10 cellular contexts compared by ENCODE assay signal in genomic region chr13:27446986-27447583, GRCh38. TPM values are rescaled to one million over a fixed set of nuclear protein-coding genes. Genes with fewer than 3 reads are reported as not detected.
DNase-seq lines count a peak whose midpoint lies in the region; ATAC-seq, FAIRE-seq and TF ChIP-seq lines count a peak whose summit lies in the region.
"Had no signal": no experiment of that assay in that cellular context is flagged by ENCODE, and none has a peak within 500 bp of the region (broad histone marks: within the 10 kb centered on the region; RNA-seq: fewer than 3 reads in every experiment).

No MANE protein-coding gene starts in this region.

- H3K9me3 Mint-ChIP-seq in CD4-positive, CD25-positive, alpha-beta regulatory T cell, result no peaks in the 10 kb centered on the region
- no peaks in the 10 kb centered on the region for H3K9me3 Mint-ChIP-seq in immature natural killer cell

- H3F3A ChIP-seq in SU-DHL-6 (ENCODE audit: insufficient read depth), result peaks cover 26% of the 10 kb centered on the region

- peaks cover 13% of the 10 kb centered on the region for H3K27me3 Mint-ChIP-seq in CD4-positive, CD25-positive, alpha-beta regulatory T cell
- peaks cover 12 to 18% (median 14%) of the 10 kb centered on the region in 3 donors for H3K27me3 Mint-ChIP-seq in immature natural killer cell (ENCODE audit: low read depth in 3 of 3)

- peak overlapping the region; percentile 82 to 97 (median 88) for H3K4me3 Mint-ChIP-seq in CD4-positive, CD25-positive, alpha-beta regulatory T cell
- H3K4me3 Mint-ChIP-seq in immature natural killer cell, result peak overlapping the region; percentile 1 to 53 (median 10)

- peaks cover 53% of the 10 kb centered on the region for H3K4me1 ChIP-seq in CD4-positive, CD25-positive, alpha-beta regulatory T cell (ENCODE audit: control insufficient read depth, insufficient read depth, low read length, poor library complexity, severe bottlenecking)
- peaks cover 20% of the 10 kb centered on the region for H3K4me1 ChIP-seq in mucosa of descending colon (ENCODE audit: low read depth)

- H3K9me2 ChIP-seq in SU-DHL-6 (replicated peaks; ENCODE audit: insufficient read depth, low read length), result no peaks in the 10 kb centered on the region

- peak overlapping the region; percentile 75 for H3K4me3 ChIP-seq in CD4-positive, CD25-positive, alpha-beta regulatory T cell (ENCODE audit: low read depth, low read length)
- H3K4me3 ChIP-seq in SU-DHL-6 (ENCODE audit: insufficient read depth, low read length, poor library complexity, severe bottlenecking) (peak overlapping the region; percentile 23), mucosa of descending colon (no peak overlapping the region)

- no peak for FAIRE-seq in frontal cortex (lab: Jason Lieb, UNC)
- FAIRE-seq: H1 had no signal

- peak in 2 of 3 donors; percentile 61 to 90 for DNase-seq in CD4-positive, CD25-positive, alpha-beta regulatory T cell
- DNase-seq in immature natural killer cell (no peak), frontal cortex (ENCODE audit: low spot score in 2 of 2) (no peak), mucosa of descending colon (no peak), NCI-H345 treated with DMSO at 0.1 percent for 48 hours (lab: John Stamatoyannopoulos, UW; ENCODE audit: unreplicated experiment) (no peak)
- DNase-seq: NCI-H1105 treated with DMSO at 0.1 percent for 48 hours had no signal

- no peaks in the 10 kb centered on the region for H3K27me3 ChIP-seq in CD4-positive, CD25-positive, alpha-beta regulatory T cell (ENCODE audit: control insufficient read depth, insufficient read depth, low read length)
- H3K27me3 ChIP-seq in SU-DHL-6 (ENCODE audit: low read length), result no peaks in the 10 kb centered on the region

- H3K27ac Mint-ChIP-seq in CD4-positive, CD25-positive, alpha-beta regulatory T cell, result peak overlapping the region; percentile 92 to 98 (median 93)
- peak overlapping the region; percentile 39 to 90 (median 80) for H3K27ac Mint-ChIP-seq in immature natural killer cell

- peak overlapping the region; percentile 78 for H3K27ac ChIP-seq in CD4-positive, CD25-positive, alpha-beta regulatory T cell (ENCODE audit: insufficient read depth, low read length, poor library complexity, severe bottlenecking)
- H3K27ac ChIP-seq in SU-DHL-6 (ENCODE audit: low read depth, low read length), result peak overlapping the region; percentile 46

- intact Hi-C loops in mucosa of descending colon (cut with DNase I, micrococcal nuclease), result no loop called here

- TF ChIP-seq CTCF in SU-DHL-6 (IDR thresholded peaks at IDR 0.05; ENCODE audit: insufficient read depth, low read length, poor library complexity, severe bottlenecking) (no peak), mucosa of descending colon (IDR thresholded peaks at IDR 0.05) (no peak)

- peak overlapping the region; percentile 69 for H3K4me2 ChIP-seq in SU-DHL-6 (ENCODE audit: low read depth, low read length, poor library complexity, severe bottlenecking)

- H3K4me1 Mint-ChIP-seq in CD4-positive, CD25-positive, alpha-beta regulatory T cell, result peaks cover 32 to 77% (median 50%) of the 10 kb centered on the region in 4 donors
- H3K4me1 Mint-ChIP-seq in immature natural killer cell, result peaks cover 49 to 79% of the 10 kb centered on the region in 2 donors

- peak; percentile 6 to 13 for ATAC-seq in CD4-positive, CD25-positive, alpha-beta regulatory T cell (ENCODE audit: low read depth in 2 of 2)
- ATAC-seq in GM19043 (IDR thresholded peaks at IDR 0.05; ENCODE audit: low read depth, unreplicated experiment) (peak; percentile 36), HG03439 (IDR thresholded peaks at IDR 0.05; ENCODE audit: unreplicated experiment) (no peak), mucosa of descending colon (no peak)

- H3K9me3 ChIP-seq in CD4-positive, CD25-positive, alpha-beta regulatory T cell (ENCODE audit: control insufficient read depth in 2 of 2, low read length in 2 of 2), result no peaks in the 10 kb centered on the region
- H3K9me3 ChIP-seq in SU-DHL-6 (ENCODE audit: insufficient read depth, low read length) (no peaks in the 10 kb centered on the region), mucosa of descending colon (no peaks in the 10 kb centered on the region)

- H3K9ac ChIP-seq in SU-DHL-6 (ENCODE audit: low read length), result peak overlapping the region; percentile 12; the same call in 1 of the 2 replicates

- H4K20me1 ChIP-seq in SU-DHL-6 (ENCODE audit: low read depth, low read length), result no peaks in the 10 kb centered on the region

- peaks cover 22% of the 10 kb centered on the region for H3K36me3 Mint-ChIP-seq in CD4-positive, CD25-positive, alpha-beta regulatory T cell
- no peaks in the 10 kb centered on the region for H3K36me3 Mint-ChIP-seq in immature natural killer cell

- H3K36me3 ChIP-seq in CD4-positive, CD25-positive, alpha-beta regulatory T cell (ENCODE audit: control insufficient read depth, insufficient read depth, low read length), result peaks cover 7% of the 10 kb centered on the region
- no peaks in the 10 kb centered on the region for H3K36me3 ChIP-seq in SU-DHL-6 (ENCODE audit: low read length)
- no peaks in the 10 kb centered on the region for H3K36me3 ChIP-seq in mucosa of descending colon (ENCODE audit: low read depth)

- H2AFZ ChIP-seq in SU-DHL-6 (ENCODE audit: low read depth, low read length, severe bottlenecking), result peak overlapping the region; percentile 53

- peaks cover 30% of the 10 kb centered on the region for H3K79me2 ChIP-seq in SU-DHL-6 (ENCODE audit: insufficient read depth, low read length)

RNA-seq across cellular contexts. Expression of gene MTIF3, which starts 3.3 kb away (rescaled TPM):
- 48.9 TPM for total RNA-seq in CD4-positive, CD25-positive, alpha-beta regulatory T cell
- polyA plus RNA-seq in CD4-positive, CD25-positive, alpha-beta regulatory T cell, result 100 to 1,000 TPM in 2 of 4 donors, 10 to 100 TPM in 2; 93.3 to 114 (median 103) TPM
- polyA plus RNA-seq in immature natural killer cell, result 10 to 100 TPM; 55.0 to 77.7 (median 67.1) TPM
- total RNA-seq in frontal cortex, result 40.4 TPM
- 10 to 100 TPM; 54.1 to 57.4 (median 56.3) TPM for total RNA-seq in mucosa of descending colon

RNA-seq across cellular contexts. Expression of gene GTF3A, which starts 22.7 kb away (rescaled TPM):
- 165 TPM for total RNA-seq in CD4-positive, CD25-positive, alpha-beta regulatory T cell
- polyA plus RNA-seq in CD4-positive, CD25-positive, alpha-beta regulatory T cell, result 100 to 1,000 TPM; 462 to 528 (median 512) TPM
- polyA plus RNA-seq in immature natural killer cell, result 100 to 1,000 TPM; 483 to 645 (median 583) TPM
- total RNA-seq in frontal cortex (94.6 TPM), mucosa of descending colon (10 to 100 TPM; 32.4 to 70.7 (median 43.0) TPM)

Comparison
In these comparisons a context has a peak if more than half of its experiments do, and no peak if none do; other contexts are left out.
1. ATAC-seq: peak in CD4-positive, CD25-positive, alpha-beta regulatory T cell (2 of 2) and GM19043 (single experiment); none in HG03439 (single experiment) and mucosa of descending colon (single experiment).
2. DNase-seq: peak in CD4-positive, CD25-positive, alpha-beta regulatory T cell (2 of 3); none in immature natural killer cell (0 of 3), frontal cortex (0 of 2), mucosa of descending colon (0 of 3) and NCI-H345 treated with DMSO at 0.1 percent for 48 hours (single experiment).